ENCODE assay signal across 18 cellular contexts in genomic region chr4:155964016-155964891, GRCh38. TPM values are rescaled to one million over a fixed set of nuclear protein-coding genes. Genes with fewer than 3 reads are reported as not detected.
DNase-seq lines count a peak whose midpoint lies in the region; ATAC-seq and TF ChIP-seq lines count a peak whose summit lies in the region.
"Had no signal": no experiment of that assay in that cellular context is flagged by ENCODE, and none has a peak within 500 bp of the region (broad histone marks: within the 10 kb centered on the region; RNA-seq: fewer than 3 reads in every experiment).

No MANE protein-coding gene starts in this region.

- peaks cover 57% of the 10 kb centered on the region for H3K4me1 Mint-ChIP-seq in nephron
- peaks cover 10% of the 10 kb centered on the region for H3K4me1 Mint-ChIP-seq in T-helper 17 cell
- H3K4me1 Mint-ChIP-seq: activated B cell treated with CpG ODN at 0.5 μM for 24 hours had no signal

- H3K36me3 ChIP-seq in vagina (no peaks in the 10 kb centered on the region), Peyer's patch (no peaks in the 10 kb centered on the region)
- H3K36me3 ChIP-seq: BLaER1 had no signal

- H3K4me1 ChIP-seq in foreskin keratinocyte (peaks cover 7% of the 10 kb centered on the region), vagina (no peaks in the 10 kb centered on the region), Peyer's patch (no peaks in the 10 kb centered on the region)
- H3K4me1 ChIP-seq: BLaER1 had no signal

- H3K27ac Mint-ChIP-seq in nephron (peak overlapping the region in 2 of 3 experiments; percentile 54 to 75), T-helper 17 cell (no peak overlapping the region)
- H3K27ac Mint-ChIP-seq: activated B cell treated with CpG ODN at 0.5 μM for 24 hours; activated CD4-positive, alpha-beta memory T cell treated with anti-CD3 and anti-CD28 coated beads for 36 hours had no signal

- H3K4me3 ChIP-seq in vagina (no peak overlapping the region), Peyer's patch (no peak overlapping the region)
- H3K4me3 ChIP-seq: BLaER1 had no signal

- no peak for DNase-seq in Right ventricle myocardium inferior (ENCODE audit: missing footprints)
- no peak for DNase-seq in cardiac septum (ENCODE audit: low spot score)
- peak in 1 of 2 donors; percentile 26 for DNase-seq in foreskin keratinocyte
- no peak for DNase-seq in vagina (ENCODE audit: extremely low spot score in 2 of 2)
- DNase-seq in T-helper 17 cell = no peak
- DNase-seq in Peyer's patch = no peak
- DNase-seq in NCI-H524 (lab: John Stamatoyannopoulos, UW) = no peak
- DNase-seq: activated B cell treated with CpG ODN at 0.5 μM for 24 hours; activated CD4-positive, alpha-beta memory T cell treated with anti-CD3 and anti-CD28 coated beads for 36 hours; activated naive CD4-positive, alpha-beta T cell treated with Interleukin-2 at 50 U/mL for 16 hours; amygdala; effector memory CD4-positive, alpha-beta T cell; EL; NCI-H1436; substantia nigra; T-helper 1 cell had no signal

- H3K9me3 ChIP-seq in vagina (no peaks in the 10 kb centered on the region), T-helper 17 cell (ENCODE audit: control insufficient read depth, low read length, poor library complexity, severe bottlenecking) (no peaks in the 10 kb centered on the region), Peyer's patch (no peaks in the 10 kb centered on the region)

- ATAC-seq in Right ventricle myocardium inferior (peak; percentile 71), foreskin keratinocyte (peak; percentile 32), T-helper 17 cell (no peak)

- TF ChIP-seq POLR2A in vagina (IDR thresholded peaks at IDR 0.05) (no peak), Peyer's patch (IDR thresholded peaks at IDR 0.05) (no peak)

- H3K36me3 Mint-ChIP-seq in nephron (ENCODE audit: low read depth) (no peaks in the 10 kb centered on the region), T-helper 17 cell (ENCODE audit: low read depth) (no peaks in the 10 kb centered on the region)
- H3K36me3 Mint-ChIP-seq: activated CD4-positive, alpha-beta memory T cell treated with anti-CD3 and anti-CD28 coated beads for 36 hours had no signal

- intact Hi-C loops in Right ventricle myocardium inferior (cut with DNase I) (no loop called here), cardiac septum (cut with DNase I) (no loop called here), vagina (cut with DNase I) (no loop called here)

- H3K27ac ChIP-seq in foreskin keratinocyte (no peak overlapping the region), vagina (peak overlapping the region; percentile 61), Peyer's patch (no peak overlapping the region)
- H3K27ac ChIP-seq: BLaER1 had no signal

- H3K9me3 Mint-ChIP-seq in nephron = no peaks in the 10 kb centered on the region

- TF ChIP-seq CTCF in foreskin keratinocyte (conservative IDR thresholded peaks at IDR 0.05) (no peak), nephron (IDR thresholded peaks at IDR 0.05; ENCODE audit: unreplicated experiment in 3 of 3) (no peak), vagina (IDR thresholded peaks at IDR 0.05) (no peak), Peyer's patch (IDR thresholded peaks at IDR 0.05) (no peak)

- no peak overlapping the region for H3K4me3 Mint-ChIP-seq in nephron
- no peak overlapping the region for H3K4me3 Mint-ChIP-seq in T-helper 17 cell
- H3K4me3 Mint-ChIP-seq: activated B cell treated with CpG ODN at 0.5 μM for 24 hours; activated CD4-positive, alpha-beta memory T cell treated with anti-CD3 and anti-CD28 coated beads for 36 hours had no signal

- H3K27me3 ChIP-seq in foreskin keratinocyte = no peaks in the 10 kb centered on the region
- no peaks in the 10 kb centered on the region for H3K27me3 ChIP-seq in vagina
- H3K27me3 ChIP-seq in Peyer's patch = no peaks in the 10 kb centered on the region
- H3K27me3 ChIP-seq: BLaER1 had no signal

- H3K27me3 Mint-ChIP-seq in nephron (ENCODE audit: low read depth) = no peaks in the 10 kb centered on the region
- H3K27me3 Mint-ChIP-seq in T-helper 17 cell = peaks cover 26% of the 10 kb centered on the region
- H3K27me3 Mint-ChIP-seq: activated B cell treated with CpG ODN at 0.5 μM for 24 hours had no signal

RNA-seq across cellular contexts. Expression of gene CTSO, which starts 10.6 kb away (rescaled TPM):
- total RNA-seq in Right ventricle myocardium inferior (7.4 TPM), cardiac septum (9.0 TPM), foreskin keratinocyte (1.6 and 2.2 TPM in 2 replicates), vagina (14.5 TPM), T-helper 17 cell (1 to 10 TPM; 6.6 to 9.3 TPM), Peyer's patch (10 to 100 TPM in 3 of 4 donors, 1 to 10 TPM in 1; 9.1 to 18.4 (median 12.7) TPM)
- polyA plus RNA-seq in foreskin keratinocyte = 1.0 and 1.1 TPM in 2 replicates
